In genomic region chr5:86795659-86796058, GRCh38 we compare ENCODE assay signal across 19 cellular contexts.
DNase-seq lines count a peak whose midpoint lies in the region; ATAC-seq, FAIRE-seq and TF ChIP-seq lines count a peak whose summit lies in the region.
"Had no signal": no experiment of that assay in that cellular context is flagged by ENCODE, and none has a peak within 500 bp of the region (broad histone marks: within the 10 kb centered on the region; RNA-seq: fewer than 3 reads in every experiment).

No MANE protein-coding gene starts in this region.

- H3K27ac Mint-ChIP-seq in endodermal cell (no peak overlapping the region), neural progenitor cell (no peak overlapping the region)
- H3K27ac Mint-ChIP-seq in CD4-positive, alpha-beta memory T cell: no peak overlapping the region
- H3K27ac Mint-ChIP-seq: CD8-positive, alpha-beta T cell had no signal

- H3K4me1 ChIP-seq in HepG2 (ENCODE audit: insufficient read depth, low read length) (no peaks in the 10 kb centered on the region), right lobe of liver (no peaks in the 10 kb centered on the region), endodermal cell (ENCODE audit: control insufficient read depth, insufficient read depth, low read length) (no peaks in the 10 kb centered on the region), neural progenitor cell (peaks cover 42% of the 10 kb centered on the region), BE2C (no peaks in the 10 kb centered on the region), vagina (no peaks in the 10 kb centered on the region)
- H3K4me1 ChIP-seq in CD4-positive, alpha-beta memory T cell (ENCODE audit: insufficient read depth, low read length): no peaks in the 10 kb centered on the region
- H3K4me1 ChIP-seq: HAP-1 had no signal

- H3K36me3 Mint-ChIP-seq in endodermal cell (ENCODE audit: low read depth) (no peaks in the 10 kb centered on the region), neural progenitor cell (no peaks in the 10 kb centered on the region)
- H3K36me3 Mint-ChIP-seq in CD4-positive, alpha-beta memory T cell: no peaks in the 10 kb centered on the region
- H3K36me3 Mint-ChIP-seq: CD8-positive, alpha-beta T cell had no signal

- no peak for TF ChIP-seq CTCF in HepG2 (CRISPR knock-in tag; IDR thresholded peaks at IDR 0.05)
- TF ChIP-seq CTCF in right lobe of liver (IDR thresholded peaks at IDR 0.05): no peak
- TF ChIP-seq CTCF in endodermal cell (conservative IDR thresholded peaks at IDR 0.05): no peak
- no peak for TF ChIP-seq CTCF in neural progenitor cell (IDR thresholded peaks at IDR 0.05)
- TF ChIP-seq CTCF in BE2C (IDR thresholded peaks at IDR 0.05; ENCODE audit: low read depth, low read length): no peak
- no peak for TF ChIP-seq CTCF in vagina (IDR thresholded peaks at IDR 0.05)

- H3K27me3 ChIP-seq in HepG2 (ENCODE audit: control insufficient read depth in 1 of 2, insufficient read depth in 2 of 2, low read length in 2 of 2) (no peaks in the 10 kb centered on the region; a peak in 1 of 5 replicates), right lobe of liver (no peaks in the 10 kb centered on the region), endodermal cell (ENCODE audit: control insufficient read depth, insufficient read depth, low read length, poor library complexity, severe bottlenecking) (no peaks in the 10 kb centered on the region), neural progenitor cell (no peaks in the 10 kb centered on the region), BE2C (no peaks in the 10 kb centered on the region), vagina (no peaks in the 10 kb centered on the region)
- H3K27me3 ChIP-seq in CD4-positive, alpha-beta memory T cell (ENCODE audit: insufficient read depth, low read length): no peaks in the 10 kb centered on the region

- FAIRE-seq in HepG2 (lab: Jason Lieb, UNC): no peak
- FAIRE-seq: D721Med, G401.6, GM12891 had no signal

- no peak for TF ChIP-seq RAD21 in HepG2 (CRISPR knock-in tag; IDR thresholded peaks at IDR 0.05)

- H3K36me3 ChIP-seq in HepG2 (replicated peaks in 1 of 2; ENCODE audit: control insufficient read depth in 1 of 2, insufficient read depth in 2 of 2, low read length in 2 of 2): no peaks in the 10 kb centered on the region
- no peaks in the 10 kb centered on the region for H3K36me3 ChIP-seq in right lobe of liver
- H3K36me3 ChIP-seq in endodermal cell (ENCODE audit: control insufficient read depth, insufficient read depth, low read length): no peaks in the 10 kb centered on the region
- no peaks in the 10 kb centered on the region for H3K36me3 ChIP-seq in neural progenitor cell
- H3K36me3 ChIP-seq in BE2C: no peaks in the 10 kb centered on the region
- H3K36me3 ChIP-seq in CD4-positive, alpha-beta memory T cell (ENCODE audit: insufficient read depth, low read length): no peaks in the 10 kb centered on the region
- H3K36me3 ChIP-seq in vagina: no peaks in the 10 kb centered on the region
- H3K36me3 ChIP-seq: HAP-1 had no signal

- TF ChIP-seq EP300 in HepG2 (IDR thresholded peaks at IDR 0.05; ENCODE audit: low read depth in 2 of 2, low read length in 2 of 2) (no peak), HepG2 (CRISPR knock-in tag; IDR thresholded peaks at IDR 0.05; ENCODE audit: borderline replicate concordance) (no peak)

- H3K9ac ChIP-seq in HepG2 (ENCODE audit: insufficient read depth, low read depth, low read length) (no peak overlapping the region), endodermal cell (ENCODE audit: extremely low read depth, low read length, poor library complexity, severe bottlenecking) (no peak overlapping the region), neural progenitor cell (no peak overlapping the region)

- intact Hi-C loops in HepG2 (cut with micrococcal nuclease; ENCODE audit: unreplicated experiment) (no loop called here), right lobe of liver (cut with DNase I) (no loop called here), vagina (cut with DNase I) (no loop called here)
- intact Hi-C loops in CD4-positive, alpha-beta memory T cell (cut with micrococcal nuclease): no loop called here

- no peaks in the 10 kb centered on the region for H3K79me2 ChIP-seq in HepG2 (ENCODE audit: insufficient read depth, low read length)
- no peaks in the 10 kb centered on the region for H3K79me2 ChIP-seq in neural progenitor cell (ENCODE audit: low read depth)

- no peak overlapping the region for H2AFZ ChIP-seq in HepG2 (ENCODE audit: low read length)
- no peak overlapping the region for H2AFZ ChIP-seq in neural progenitor cell (replicated peaks)

- no peak for TF ChIP-seq POLR2A in HepG2 (IDR thresholded peaks at IDR 0.05; ENCODE audit: insufficient read depth in 1 of 2, low read depth in 2 of 2, low read length in 2 of 2)
- no peak for TF ChIP-seq POLR2A in right lobe of liver (IDR thresholded peaks at IDR 0.05)
- no peak for TF ChIP-seq POLR2A in vagina (IDR thresholded peaks at IDR 0.05)

- H3F3A ChIP-seq in neural progenitor cell (ENCODE audit: low read depth): peaks cover 16% of the 10 kb centered on the region

- H3K27ac ChIP-seq in HepG2 (ENCODE audit: extremely low read length, insufficient read depth, low read length) (no peak overlapping the region), right lobe of liver (no peak overlapping the region), endodermal cell (ENCODE audit: low read depth, low read length) (peak overlapping the region; percentile 26), neural progenitor cell (peak overlapping the region; percentile 68), vagina (no peak overlapping the region)
- H3K27ac ChIP-seq in CD4-positive, alpha-beta memory T cell (ENCODE audit: low read depth, low read length): no peak overlapping the region

- POLR2A ChIA-PET in HepG2 (lab: Yijun Ruan, JAX): no interaction called here
- POLR2A ChIA-PET in CD4-positive, alpha-beta memory T cell (lab: Charles Lee; ENCODE audit: partially characterized antibody): no interaction called here

- DNase-seq in HepG2 (ENCODE audit: low spot score) (no peak), right lobe of liver (no peak), endodermal cell (no peak), neural progenitor cell (ENCODE audit: low spot score) (no peak), BE2C (no peak), vagina (ENCODE audit: extremely low spot score in 2 of 2) (no peak)
- no peak for DNase-seq in CD4-positive, alpha-beta memory T cell
- DNase-seq: ACHN; C1 segment of cervical spinal cord; CD8-positive, alpha-beta T cell; COR-L47; DMS153; DMS79 treated with DMSO at 0.1 percent for 48 hours; EL; GOT3 had no signal

- H4K20me1 ChIP-seq in HepG2 (ENCODE audit: insufficient read depth, low read length): no peaks in the 10 kb centered on the region
- H4K20me1 ChIP-seq in neural progenitor cell (ENCODE audit: low read depth): no peaks in the 10 kb centered on the region

- ATAC-seq in HepG2 (no peak), right lobe of liver (no peak)
- ATAC-seq: CD8-positive, alpha-beta T cell had no signal

- H3K4me3 Mint-ChIP-seq in endodermal cell: no peak overlapping the region
- H3K4me3 Mint-ChIP-seq in neural progenitor cell: no peak overlapping the region
- no peak overlapping the region for H3K4me3 Mint-ChIP-seq in CD4-positive, alpha-beta memory T cell
- H3K4me3 Mint-ChIP-seq: CD8-positive, alpha-beta T cell had no signal

- H3K27me3 Mint-ChIP-seq in endodermal cell (ENCODE audit: insufficient read depth): no peaks in the 10 kb centered on the region
- peaks cover 3% of the 10 kb centered on the region for H3K27me3 Mint-ChIP-seq in neural progenitor cell (ENCODE audit: insufficient read depth, low read depth)
- peaks cover 1 to 11% of the 10 kb centered on the region in 2 donors for H3K27me3 Mint-ChIP-seq in CD4-positive, alpha-beta memory T cell

- H3K9me3 ChIP-seq in HepG2 (ENCODE audit: low read length): no peaks in the 10 kb centered on the region
- H3K9me3 ChIP-seq in right lobe of liver: no peaks in the 10 kb centered on the region
- H3K9me3 ChIP-seq in endodermal cell (ENCODE audit: control insufficient read depth, low read length): no peaks in the 10 kb centered on the region
- no peaks in the 10 kb centered on the region for H3K9me3 ChIP-seq in neural progenitor cell (ENCODE audit: low read depth)
- no peaks in the 10 kb centered on the region for H3K9me3 ChIP-seq in BE2C
- no peaks in the 10 kb centered on the region for H3K9me3 ChIP-seq in CD4-positive, alpha-beta memory T cell (ENCODE audit: control insufficient read depth in 1 of 2, low read length in 2 of 2)
- no peaks in the 10 kb centered on the region for H3K9me3 ChIP-seq in vagina
- H3K9me3 ChIP-seq: HAP-1 had no signal

- H3K4me2 ChIP-seq in HepG2 (ENCODE audit: low read depth, low read length) (no peak overlapping the region), neural progenitor cell (peak overlapping the region; percentile 54)

- in situ Hi-C loops in HepG2 (cut with HindIII; ENCODE audit: extremely low pct_ligation_motif_present, low pct_unique_long_range_greater_than_20kb): no loop called here

- H3K4me1 Mint-ChIP-seq in endodermal cell: no peaks in the 10 kb centered on the region
- peaks cover 10% of the 10 kb centered on the region for H3K4me1 Mint-ChIP-seq in neural progenitor cell
- no peaks in the 10 kb centered on the region for H3K4me1 Mint-ChIP-seq in CD4-positive, alpha-beta memory T cell

- 17% methylated on average over 3 of the region's 3 CpGs for whole genome bisulfite sequencing in HepG2 (ENCODE audit: low lambda C conversion rate)
- 34% methylated on average over 3 of the region's 3 CpGs for WGBS in right lobe of liver (ENCODE audit: insufficient coverage, low coverage, low lambda C conversion rate, missing lambda C conversion rate)
- 80 to 99% methylated on average over 1 to 3 of the region's 3 CpGs for WGBS in endodermal cell (ENCODE audit: insufficient coverage in 1 of 2, insufficient read length in 1 of 2), 2 experiments

- no peak overlapping the region for H3K4me3 ChIP-seq in HepG2 (replicated peaks in 1 of 3; ENCODE audit: insufficient read depth in 1 of 3, low read depth in 2 of 3, low read length in 3 of 3)
- H3K4me3 ChIP-seq in right lobe of liver: no peak overlapping the region
- no peak overlapping the region for H3K4me3 ChIP-seq in endodermal cell (ENCODE audit: low read length)
- H3K4me3 ChIP-seq in neural progenitor cell: no peak overlapping the region
- no peak overlapping the region for H3K4me3 ChIP-seq in BE2C (ENCODE audit: low read depth, low read length)
- H3K4me3 ChIP-seq in CD4-positive, alpha-beta memory T cell (ENCODE audit: low read length in 2 of 2): no peak overlapping the region
- H3K4me3 ChIP-seq in vagina: no peak overlapping the region
- H3K4me3 ChIP-seq: HAP-1 had no signal

- BruUV-seq in HepG2 (replicated peaks; lab: Mats Ljungman, UMichigan): no TSS peak

- H3K9me3 Mint-ChIP-seq in endodermal cell (no peaks in the 10 kb centered on the region), neural progenitor cell (no peaks in the 10 kb centered on the region)
- H3K9me3 Mint-ChIP-seq in CD4-positive, alpha-beta memory T cell: peaks cover 0 to 1% (median 0%) of the 10 kb centered on the region in 8 donors
- H3K9me3 Mint-ChIP-seq: CD8-positive, alpha-beta T cell had no signal

- CTCF ChIA-PET in HepG2 (lab: Yijun Ruan, JAX; ENCODE audit: low intra/inter-chr PET ratio, low total read pairs): no interaction called here
- CTCF ChIA-PET in CD4-positive, alpha-beta memory T cell (lab: Charles Lee; ENCODE audit: partially characterized antibody): no interaction called here

TF ChIP-seq in HepG2, 621 proteins besides CTCF, POLR2A, EP300 and RAD21:
- peak; percentile 48; the same call in 1 of the 2 replicates for TF ChIP-seq CEBPB (IDR thresholded peaks at IDR 0.05; ENCODE audit: borderline replicate concordance, low read depth, low read length)
- TF ChIP-seq YEATS4 (CRISPR knock-in tag; IDR thresholded peaks at IDR 0.05; ENCODE audit: borderline replicate concordance): no peak

Comparison
In these comparisons a context has a peak if more than half of its experiments do, and no peak if none do; other contexts are left out.
1. H3K27ac ChIP-seq: peak in endodermal cell (single experiment) and neural progenitor cell (single experiment); none in HepG2 (single experiment), right lobe of liver (0 of 3), CD4-positive, alpha-beta memory T cell (single experiment) and vagina (single experiment).